In the genomic region with DNA sequence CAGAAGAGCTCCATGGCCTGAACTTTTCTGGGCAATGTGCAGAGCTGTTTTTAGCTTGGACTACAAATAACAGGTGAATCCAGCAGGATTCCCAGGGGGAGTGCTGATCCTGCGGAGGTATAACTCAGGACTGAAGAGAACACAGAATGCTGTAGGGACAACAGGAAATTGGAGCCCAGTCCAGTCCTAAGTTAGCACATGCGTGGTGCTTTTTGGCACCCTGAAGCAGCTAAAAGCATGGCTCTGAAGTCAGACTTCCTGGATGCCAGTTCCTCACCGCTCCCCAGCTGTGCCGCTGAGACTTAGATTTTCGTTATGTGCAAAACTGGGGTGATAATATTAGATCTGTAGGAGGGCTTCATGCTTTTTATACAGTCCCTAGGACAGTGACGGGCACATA, we compare ENCODE assay signal across 33 cellular contexts. TPM values are rescaled to one million over a fixed set of nuclear protein-coding genes. Genes with fewer than 3 reads are reported as not detected.
"Had no signal": no experiment of that assay in that cellular context is flagged by ENCODE, and none has a peak within 500 bp of the region (broad histone marks: within the 10 kb centered on the region; RNA-seq: fewer than 3 reads in every experiment).

No MANE protein-coding gene starts in this region.

- H3K4me3 ChIP-seq: pancreas, prostate gland, right lobe of liver, sigmoid colon, skin epidermis, smooth muscle cell, spleen, suprapubic skin, testis, tibial artery, transverse colon, upper lobe of left lung, vagina had no signal

- DNase-seq: naive thymus-derived CD8-positive, alpha-beta T cell; nephron progenitor cell; nucleus accumbens; pancreas; right cardiac atrium; right lobe of liver; sigmoid colon; spleen; stimulated activated CD4-positive, alpha-beta T cell treated with anti-CD3 and anti-CD28 coated beads, Interleukin-12 subunit alpha, Interleukin-12 subunit beta, amount 100 ng/mL, for 4 hours; stimulated activated CD4-positive, alpha-beta T cell treated with anti-CD3 and anti-CD28 coated beads, Interleukin-1b, Interleukin-23, amount 100 ng/mL, for 48 hours; stimulated activated CD4-positive, alpha-beta T cell treated with anti-CD3 and anti-CD28 coated beads, Interleukin-4, amount 100 ng/mL, for 1 hour; stimulated activated CD4-positive, alpha-beta T cell treated with anti-CD3 and anti-CD28 coated beads, Interleukin-4, amount 100 ng/mL, for 4 hours; stimulated activated CD8-positive, alpha-beta memory T cell treated with anti-CD3 and anti-CD28 coated beads, Interleukin-4, amount 100 ng/mL, for 48 hours; stimulated activated naive CD4-positive, alpha-beta T cell; stimulated activated naive CD8-positive, alpha-beta T cell treated with anti-CD3 and anti-CD28 coated beads, Interleukin-15, amount 100 ng/mL, for 72 hours; stimulated activated naive CD8-positive, alpha-beta T cell treated with anti-CD3 and anti-CD28 coated beads, Interleukin-15, Interleukin-2, amounts not matched to agents 100 U/mL and 50 U/mL, for 24 hours; substantia nigra; testis; tibial artery; transverse colon; upper lobe of left lung had no signal

- H3K4me1 ChIP-seq: pancreas, prostate gland, right lobe of liver, sigmoid colon, spleen, suprapubic skin, testis, tibial artery, transverse colon, upper lobe of left lung, vagina had no signal

- H3K9me3 ChIP-seq: neutrophil, pancreas, prostate gland, right lobe of liver, sigmoid colon, spleen, suprapubic skin, testis, tibial artery, transverse colon, upper lobe of left lung, vagina had no signal

- H3K36me3 ChIP-seq: neutrophil, pancreas, prostate gland, right lobe of liver, sigmoid colon, spleen, suprapubic skin, tibial artery, transverse colon, upper lobe of left lung, vagina had no signal

- ATAC-seq: naive thymus-derived CD8-positive, alpha-beta T cell; natural killer cell treated with Interleukin-12 subunit alpha and Interleukin-12 subunit beta and Interleukin-15 and Interleukin-18, amount 100 ng/mL, for 72 hours; pancreas; right cardiac atrium; right lobe of liver; stimulated activated memory B cell treated with anti-CD40 and anti-IgM and Interleukin-4, amounts not matched to agents 10 μg/mL and 1 μg/mL and 100 μg/mL, for 72 hours; stimulated activated naive CD8-positive, alpha-beta T cell treated with anti-CD3 and anti-CD28 coated beads, Interleukin-15, amount 100 ng/mL, for 72 hours; stimulated activated naive CD8-positive, alpha-beta T cell treated with anti-CD3 and anti-CD28 coated beads, Interleukin-15, Interleukin-2, amounts not matched to agents 100 U/mL and 50 U/mL, for 24 hours had no signal

- H3K27ac ChIP-seq: neutrophil, pancreas, prostate gland, right lobe of liver, sigmoid colon, skin epidermis, spleen, suprapubic skin, testis, tibial artery, transverse colon, upper lobe of left lung, vagina had no signal

- H3K4me2 ChIP-seq: smooth muscle cell had no signal

- H3K27me3 ChIP-seq: pancreas, right lobe of liver, sigmoid colon, spleen, suprapubic skin, testis, tibial artery, transverse colon, upper lobe of left lung, vagina had no signal

RNA-seq across cellular contexts. Expression of gene GALR1, which starts 58.6 kb away (rescaled TPM):
- total RNA-seq: naive thymus-derived CD8-positive, alpha-beta T cell; natural killer cell treated with Interleukin-12 subunit alpha and Interleukin-12 subunit beta and Interleukin-15 and Interleukin-18, amount 100 ng/mL, for 72 hours; neural crest cell; osteocyte; renal cortical epithelial cell; smooth muscle cell; spleen; upper lobe of left lung; ureter had no signal
- polyA plus RNA-seq: naive thymus-derived CD8-positive, alpha-beta T cell; smooth muscle cell; spleen had no signal
